1 cellular context compared by ENCODE assay signal in the genomic region with DNA sequence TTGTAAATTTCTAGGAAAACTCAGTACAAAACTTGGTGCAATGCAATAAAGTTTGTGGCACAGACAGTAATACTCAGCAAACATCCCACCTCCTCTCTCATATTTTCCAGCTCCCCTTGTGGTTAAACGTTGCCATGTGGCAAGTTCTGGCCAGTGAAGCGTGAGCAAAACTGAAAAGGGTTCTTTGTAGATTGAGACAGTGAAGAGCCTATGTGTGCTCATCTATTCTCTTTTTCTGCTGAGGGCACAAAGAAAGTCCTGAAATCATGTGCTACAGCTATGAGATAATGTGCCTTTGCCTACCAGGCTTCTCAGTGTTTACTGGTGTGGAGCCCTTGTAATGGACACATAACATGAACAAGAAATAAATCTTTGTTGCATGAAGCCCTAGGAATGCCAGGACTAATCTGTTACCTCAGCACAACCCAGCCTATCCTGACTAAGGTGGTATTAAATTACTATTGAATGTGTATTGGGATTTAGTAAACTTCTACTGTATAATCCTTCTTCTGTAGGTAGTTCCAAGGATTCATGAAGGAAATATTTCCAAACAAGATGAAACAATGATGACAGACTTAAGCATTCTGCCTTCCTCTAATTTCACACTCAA.
TF ChIP-seq lines count a peak whose summit lies in the region.

No MANE protein-coding gene starts in this region.

TF ChIP-seq in H1, 55 proteins besides CTCF, POLR2A, EP300 and RAD21:
- TF ChIP-seq KDM1A (IDR thresholded peaks at IDR 0.05; ENCODE audit: borderline replicate concordance, low read length) (no peak), CEBPB (IDR thresholded peaks at IDR 0.05; ENCODE audit: low read depth, low read length) (no peak), RBBP5 (IDR thresholded peaks at IDR 0.05; ENCODE audit: borderline replicate concordance, low read depth, low read length) (no peak), SIN3A (conservative IDR thresholded peaks at IDR 0.05 in 1 of 2, IDR thresholded peaks at IDR 0.05 in 1 of 2; ENCODE audit: low read depth in 1 of 2, low read length in 2 of 2) (no peak), EGR1 (IDR thresholded peaks at IDR 0.05; ENCODE audit: borderline replicate concordance, low read depth, low read length) (no peak), GABPA (IDR thresholded peaks at IDR 0.05; ENCODE audit: borderline replicate concordance, insufficient read depth, low read length) (no peak), SAP30 (IDR thresholded peaks at IDR 0.05; ENCODE audit: insufficient read depth, insufficient replicate concordance, low read length) (no peak), HDAC6 (IDR thresholded peaks at IDR 0.05; ENCODE audit: low read depth, low read length) (no peak)
- TF ChIP-seq, protein P1, sequence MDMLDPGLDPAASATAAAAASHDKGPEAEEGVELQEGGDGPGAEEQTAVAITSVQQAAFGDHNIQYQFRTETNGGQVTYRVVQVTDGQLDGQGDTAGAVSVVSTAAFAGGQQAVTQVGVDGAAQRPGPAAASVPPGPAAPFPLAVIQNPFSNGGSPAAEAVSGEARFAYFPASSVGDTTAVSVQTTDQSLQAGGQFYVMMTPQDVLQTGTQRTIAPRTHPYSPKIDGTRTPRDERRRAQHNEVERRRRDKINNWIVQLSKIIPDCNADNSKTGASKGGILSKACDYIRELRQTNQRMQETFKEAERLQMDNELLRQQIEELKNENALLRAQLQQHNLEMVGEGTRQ (IDR thresholded peaks at IDR 0.05; ENCODE audit: low read length), result no peak
TF ChIP-seq in H1: peak in this region for 0.
